ENCODE assay signal across 1 cellular context in the genomic region with DNA sequence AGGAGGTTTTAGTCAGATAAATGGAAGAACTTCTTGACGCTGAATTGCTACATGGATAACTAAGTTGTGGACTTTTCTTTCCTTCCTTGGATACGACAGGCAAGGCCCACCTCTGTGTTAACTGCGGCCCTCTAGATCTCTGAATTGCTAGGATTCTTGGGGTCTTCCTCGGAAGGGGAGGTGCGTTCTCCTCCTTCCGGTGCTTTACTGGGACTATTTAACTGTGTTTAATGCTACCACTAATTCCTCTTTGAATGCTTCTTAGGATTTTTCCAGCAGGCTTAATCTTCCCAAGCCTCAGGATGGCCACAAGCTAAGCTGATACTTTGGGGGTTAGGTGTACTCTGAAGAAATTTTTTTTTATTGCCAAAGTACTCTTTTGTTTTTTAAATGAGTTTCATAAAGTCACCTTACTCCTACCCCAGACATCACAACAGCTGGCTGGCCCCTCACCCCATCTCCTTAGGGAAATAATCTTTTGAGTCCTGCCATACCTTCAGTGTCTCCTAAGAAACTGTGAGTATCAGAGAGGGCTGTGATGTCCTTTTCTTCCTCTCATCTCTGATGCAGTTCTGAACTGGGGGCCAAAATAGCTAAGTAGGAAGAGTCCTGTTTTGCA.
TF ChIP-seq lines count a peak whose summit lies in the region.

No MANE protein-coding gene starts in this region.

TF ChIP-seq in GM23338, 12 proteins besides CTCF, POLR2A, EP300 and RAD21:
- no peak for TF ChIP-seq JUNB (IDR thresholded peaks at IDR 0.05; ENCODE audit: unreplicated experiment)
- TF ChIP-seq, protein P1, sequence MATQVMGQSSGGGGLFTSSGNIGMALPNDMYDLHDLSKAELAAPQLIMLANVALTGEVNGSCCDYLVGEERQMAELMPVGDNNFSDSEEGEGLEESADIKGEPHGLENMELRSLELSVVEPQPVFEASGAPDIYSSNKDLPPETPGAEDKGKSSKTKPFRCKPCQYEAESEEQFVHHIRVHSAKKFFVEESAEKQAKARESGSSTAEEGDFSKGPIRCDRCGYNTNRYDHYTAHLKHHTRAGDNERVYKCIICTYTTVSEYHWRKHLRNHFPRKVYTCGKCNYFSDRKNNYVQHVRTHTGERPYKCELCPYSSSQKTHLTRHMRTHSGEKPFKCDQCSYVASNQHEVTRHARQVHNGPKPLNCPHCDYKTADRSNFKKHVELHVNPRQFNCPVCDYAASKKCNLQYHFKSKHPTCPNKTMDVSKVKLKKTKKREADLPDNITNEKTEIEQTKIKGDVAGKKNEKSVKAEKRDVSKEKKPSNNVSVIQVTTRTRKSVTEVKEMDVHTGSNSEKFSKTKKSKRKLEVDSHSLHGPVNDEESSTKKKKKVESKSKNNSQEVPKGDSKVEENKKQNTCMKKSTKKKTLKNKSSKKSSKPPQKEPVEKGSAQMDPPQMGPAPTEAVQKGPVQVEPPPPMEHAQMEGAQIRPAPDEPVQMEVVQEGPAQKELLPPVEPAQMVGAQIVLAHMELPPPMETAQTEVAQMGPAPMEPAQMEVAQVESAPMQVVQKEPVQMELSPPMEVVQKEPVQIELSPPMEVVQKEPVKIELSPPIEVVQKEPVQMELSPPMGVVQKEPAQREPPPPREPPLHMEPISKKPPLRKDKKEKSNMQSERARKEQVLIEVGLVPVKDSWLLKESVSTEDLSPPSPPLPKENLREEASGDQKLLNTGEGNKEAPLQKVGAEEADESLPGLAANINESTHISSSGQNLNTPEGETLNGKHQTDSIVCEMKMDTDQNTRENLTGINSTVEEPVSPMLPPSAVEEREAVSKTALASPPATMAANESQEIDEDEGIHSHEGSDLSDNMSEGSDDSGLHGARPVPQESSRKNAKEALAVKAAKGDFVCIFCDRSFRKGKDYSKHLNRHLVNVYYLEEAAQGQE (IDR thresholded peaks at IDR 0.05; ENCODE audit: unreplicated experiment): no peak
- no peak for TF ChIP-seq EZH2phosphoT487 (IDR thresholded peaks at IDR 0.05; ENCODE audit: unreplicated experiment)
- TF ChIP-seq POLR2AphosphoS5 (IDR thresholded peaks at IDR 0.05; ENCODE audit: low read depth): no peak
- TF ChIP-seq CREB1 (CRISPR knock-in tag; IDR thresholded peaks at IDR 0.05; ENCODE audit: low read depth): no peak
- TF ChIP-seq NANOG (IDR thresholded peaks at IDR 0.05; ENCODE audit: borderline replicate concordance): no peak
- TF ChIP-seq, protein P2, sequence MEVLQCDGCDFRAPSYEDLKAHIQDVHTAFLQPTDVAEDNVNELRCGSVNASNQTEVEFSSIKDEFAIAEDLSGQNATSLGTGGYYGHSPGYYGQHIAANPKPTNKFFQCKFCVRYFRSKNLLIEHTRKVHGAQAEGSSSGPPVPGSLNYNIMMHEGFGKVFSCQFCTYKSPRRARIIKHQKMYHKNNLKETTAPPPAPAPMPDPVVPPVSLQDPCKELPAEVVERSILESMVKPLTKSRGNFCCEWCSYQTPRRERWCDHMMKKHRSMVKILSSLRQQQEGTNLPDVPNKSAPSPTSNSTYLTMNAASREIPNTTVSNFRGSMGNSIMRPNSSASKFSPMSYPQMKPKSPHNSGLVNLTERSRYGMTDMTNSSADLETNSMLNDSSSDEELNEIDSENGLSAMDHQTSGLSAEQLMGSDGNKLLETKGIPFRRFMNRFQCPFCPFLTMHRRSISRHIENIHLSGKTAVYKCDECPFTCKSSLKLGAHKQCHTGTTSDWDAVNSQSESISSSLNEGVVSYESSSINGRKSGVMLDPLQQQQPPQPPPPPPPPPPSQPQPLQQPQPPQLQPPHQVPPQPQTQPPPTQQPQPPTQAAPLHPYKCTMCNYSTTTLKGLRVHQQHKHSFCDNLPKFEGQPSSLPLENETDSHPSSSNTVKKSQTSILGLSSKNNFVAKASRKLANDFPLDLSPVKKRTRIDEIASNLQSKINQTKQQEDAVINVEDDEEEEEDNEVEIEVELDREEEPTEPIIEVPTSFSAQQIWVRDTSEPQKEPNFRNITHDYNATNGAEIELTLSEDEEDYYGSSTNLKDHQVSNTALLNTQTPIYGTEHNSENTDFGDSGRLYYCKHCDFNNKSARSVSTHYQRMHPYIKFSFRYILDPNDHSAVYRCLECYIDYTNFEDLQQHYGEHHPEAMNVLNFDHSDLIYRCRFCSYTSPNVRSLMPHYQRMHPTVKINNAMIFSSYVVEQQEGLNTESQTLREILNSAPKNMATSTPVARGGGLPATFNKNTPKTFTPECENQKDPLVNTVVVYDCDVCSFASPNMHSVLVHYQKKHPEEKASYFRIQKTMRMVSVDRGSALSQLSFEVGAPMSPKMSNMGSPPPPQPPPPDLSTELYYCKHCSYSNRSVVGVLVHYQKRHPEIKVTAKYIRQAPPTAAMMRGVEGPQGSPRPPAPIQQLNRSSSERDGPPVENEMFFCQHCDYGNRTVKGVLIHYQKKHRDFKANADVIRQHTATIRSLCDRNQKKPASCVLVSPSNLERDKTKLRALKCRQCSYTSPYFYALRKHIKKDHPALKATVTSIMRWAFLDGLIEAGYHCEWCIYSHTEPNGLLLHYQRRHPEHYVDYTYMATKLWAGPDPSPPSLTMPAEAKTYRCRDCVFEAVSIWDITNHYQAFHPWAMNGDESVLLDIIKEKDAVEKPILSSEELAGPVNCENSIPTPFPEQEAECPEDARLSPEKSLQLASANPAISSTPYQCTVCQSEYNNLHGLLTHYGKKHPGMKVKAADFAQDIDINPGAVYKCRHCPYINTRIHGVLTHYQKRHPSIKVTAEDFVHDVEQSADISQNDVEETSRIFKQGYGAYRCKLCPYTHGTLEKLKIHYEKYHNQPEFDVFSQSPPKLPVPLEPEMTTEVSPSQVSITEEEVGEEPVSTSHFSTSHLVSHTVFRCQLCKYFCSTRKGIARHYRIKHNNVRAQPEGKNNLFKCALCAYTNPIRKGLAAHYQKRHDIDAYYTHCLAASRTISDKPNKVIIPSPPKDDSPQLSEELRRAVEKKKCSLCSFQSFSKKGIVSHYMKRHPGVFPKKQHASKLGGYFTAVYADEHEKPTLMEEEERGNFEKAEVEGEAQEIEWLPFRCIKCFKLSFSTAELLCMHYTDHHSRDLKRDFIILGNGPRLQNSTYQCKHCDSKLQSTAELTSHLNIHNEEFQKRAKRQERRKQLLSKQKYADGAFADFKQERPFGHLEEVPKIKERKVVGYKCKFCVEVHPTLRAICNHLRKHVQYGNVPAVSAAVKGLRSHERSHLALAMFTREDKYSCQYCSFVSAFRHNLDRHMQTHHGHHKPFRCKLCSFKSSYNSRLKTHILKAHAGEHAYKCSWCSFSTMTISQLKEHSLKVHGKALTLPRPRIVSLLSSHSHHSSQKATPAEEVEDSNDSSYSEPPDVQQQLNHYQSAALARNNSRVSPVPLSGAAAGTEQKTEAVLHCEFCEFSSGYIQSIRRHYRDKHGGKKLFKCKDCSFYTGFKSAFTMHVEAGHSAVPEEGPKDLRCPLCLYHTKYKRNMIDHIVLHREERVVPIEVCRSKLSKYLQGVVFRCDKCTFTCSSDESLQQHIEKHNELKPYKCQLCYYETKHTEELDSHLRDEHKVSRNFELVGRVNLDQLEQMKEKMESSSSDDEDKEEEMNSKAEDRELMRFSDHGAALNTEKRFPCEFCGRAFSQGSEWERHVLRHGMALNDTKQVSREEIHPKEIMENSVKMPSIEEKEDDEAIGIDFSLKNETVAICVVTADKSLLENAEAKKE (CRISPR knock-in tag; IDR thresholded peaks at IDR 0.05): no peak
- TF ChIP-seq STAT1 (IDR thresholded peaks at IDR 0.05; ENCODE audit: unreplicated experiment): no peak
- TF ChIP-seq ZNF114 (CRISPR knock-in tag; IDR thresholded peaks at IDR 0.05): no peak
- no peak for TF ChIP-seq ZNF331 (CRISPR knock-in tag; IDR thresholded peaks at IDR 0.05; ENCODE audit: low read depth)
- TF ChIP-seq, protein P3, sequence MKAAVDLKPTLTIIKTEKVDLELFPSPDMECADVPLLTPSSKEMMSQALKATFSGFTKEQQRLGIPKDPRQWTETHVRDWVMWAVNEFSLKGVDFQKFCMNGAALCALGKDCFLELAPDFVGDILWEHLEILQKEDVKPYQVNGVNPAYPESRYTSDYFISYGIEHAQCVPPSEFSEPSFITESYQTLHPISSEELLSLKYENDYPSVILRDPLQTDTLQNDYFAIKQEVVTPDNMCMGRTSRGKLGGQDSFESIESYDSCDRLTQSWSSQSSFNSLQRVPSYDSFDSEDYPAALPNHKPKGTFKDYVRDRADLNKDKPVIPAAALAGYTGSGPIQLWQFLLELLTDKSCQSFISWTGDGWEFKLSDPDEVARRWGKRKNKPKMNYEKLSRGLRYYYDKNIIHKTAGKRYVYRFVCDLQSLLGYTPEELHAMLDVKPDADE (IDR thresholded peaks at IDR 0.05): no peak
- no peak for TF ChIP-seq EZH2 (IDR thresholded peaks at IDR 0.05; ENCODE audit: low read depth, unreplicated experiment)
